In the genomic region with DNA sequence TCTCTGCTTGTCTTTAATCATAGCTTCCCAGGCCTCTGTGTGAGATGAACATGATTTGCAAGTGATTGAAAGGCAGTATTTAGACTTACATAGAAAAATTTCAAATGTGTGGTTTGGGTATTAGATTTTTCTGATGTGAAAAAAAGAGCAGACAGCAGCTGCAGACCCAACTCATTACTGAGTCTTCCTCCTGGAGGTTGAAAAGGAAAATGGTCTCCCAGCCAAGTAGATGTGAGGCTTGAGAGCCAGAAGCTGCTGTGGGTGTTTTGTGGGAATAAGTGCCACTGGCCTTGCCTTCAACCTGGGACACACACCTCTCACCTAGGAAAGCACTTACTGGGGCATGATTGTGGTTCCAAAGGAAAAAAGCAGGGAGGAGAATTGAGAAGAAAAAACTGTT, we compare ENCODE assay signal across 2 cellular contexts.
TF ChIP-seq lines count a peak whose summit lies in the region.

No MANE protein-coding gene starts in this region.

TF ChIP-seq in GM23338, 12 proteins besides CTCF, POLR2A, EP300 and RAD21 (continues in another document):
- TF ChIP-seq EZH2 (IDR thresholded peaks at IDR 0.05; ENCODE audit: low read depth, unreplicated experiment) (no peak), ZNF114 (CRISPR knock-in tag; IDR thresholded peaks at IDR 0.05) (no peak), CREB1 (CRISPR knock-in tag; IDR thresholded peaks at IDR 0.05; ENCODE audit: low read depth) (no peak), ZNF331 (CRISPR knock-in tag; IDR thresholded peaks at IDR 0.05; ENCODE audit: low read depth) (no peak), POLR2AphosphoS5 (IDR thresholded peaks at IDR 0.05; ENCODE audit: low read depth) (no peak), NANOG (IDR thresholded peaks at IDR 0.05; ENCODE audit: borderline replicate concordance) (no peak), STAT1 (IDR thresholded peaks at IDR 0.05; ENCODE audit: unreplicated experiment) (no peak), EZH2phosphoT487 (IDR thresholded peaks at IDR 0.05; ENCODE audit: unreplicated experiment) (no peak)
- TF ChIP-seq, protein P1, sequence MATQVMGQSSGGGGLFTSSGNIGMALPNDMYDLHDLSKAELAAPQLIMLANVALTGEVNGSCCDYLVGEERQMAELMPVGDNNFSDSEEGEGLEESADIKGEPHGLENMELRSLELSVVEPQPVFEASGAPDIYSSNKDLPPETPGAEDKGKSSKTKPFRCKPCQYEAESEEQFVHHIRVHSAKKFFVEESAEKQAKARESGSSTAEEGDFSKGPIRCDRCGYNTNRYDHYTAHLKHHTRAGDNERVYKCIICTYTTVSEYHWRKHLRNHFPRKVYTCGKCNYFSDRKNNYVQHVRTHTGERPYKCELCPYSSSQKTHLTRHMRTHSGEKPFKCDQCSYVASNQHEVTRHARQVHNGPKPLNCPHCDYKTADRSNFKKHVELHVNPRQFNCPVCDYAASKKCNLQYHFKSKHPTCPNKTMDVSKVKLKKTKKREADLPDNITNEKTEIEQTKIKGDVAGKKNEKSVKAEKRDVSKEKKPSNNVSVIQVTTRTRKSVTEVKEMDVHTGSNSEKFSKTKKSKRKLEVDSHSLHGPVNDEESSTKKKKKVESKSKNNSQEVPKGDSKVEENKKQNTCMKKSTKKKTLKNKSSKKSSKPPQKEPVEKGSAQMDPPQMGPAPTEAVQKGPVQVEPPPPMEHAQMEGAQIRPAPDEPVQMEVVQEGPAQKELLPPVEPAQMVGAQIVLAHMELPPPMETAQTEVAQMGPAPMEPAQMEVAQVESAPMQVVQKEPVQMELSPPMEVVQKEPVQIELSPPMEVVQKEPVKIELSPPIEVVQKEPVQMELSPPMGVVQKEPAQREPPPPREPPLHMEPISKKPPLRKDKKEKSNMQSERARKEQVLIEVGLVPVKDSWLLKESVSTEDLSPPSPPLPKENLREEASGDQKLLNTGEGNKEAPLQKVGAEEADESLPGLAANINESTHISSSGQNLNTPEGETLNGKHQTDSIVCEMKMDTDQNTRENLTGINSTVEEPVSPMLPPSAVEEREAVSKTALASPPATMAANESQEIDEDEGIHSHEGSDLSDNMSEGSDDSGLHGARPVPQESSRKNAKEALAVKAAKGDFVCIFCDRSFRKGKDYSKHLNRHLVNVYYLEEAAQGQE (IDR thresholded peaks at IDR 0.05; ENCODE audit: unreplicated experiment) = no peak
- TF ChIP-seq, protein P2, sequence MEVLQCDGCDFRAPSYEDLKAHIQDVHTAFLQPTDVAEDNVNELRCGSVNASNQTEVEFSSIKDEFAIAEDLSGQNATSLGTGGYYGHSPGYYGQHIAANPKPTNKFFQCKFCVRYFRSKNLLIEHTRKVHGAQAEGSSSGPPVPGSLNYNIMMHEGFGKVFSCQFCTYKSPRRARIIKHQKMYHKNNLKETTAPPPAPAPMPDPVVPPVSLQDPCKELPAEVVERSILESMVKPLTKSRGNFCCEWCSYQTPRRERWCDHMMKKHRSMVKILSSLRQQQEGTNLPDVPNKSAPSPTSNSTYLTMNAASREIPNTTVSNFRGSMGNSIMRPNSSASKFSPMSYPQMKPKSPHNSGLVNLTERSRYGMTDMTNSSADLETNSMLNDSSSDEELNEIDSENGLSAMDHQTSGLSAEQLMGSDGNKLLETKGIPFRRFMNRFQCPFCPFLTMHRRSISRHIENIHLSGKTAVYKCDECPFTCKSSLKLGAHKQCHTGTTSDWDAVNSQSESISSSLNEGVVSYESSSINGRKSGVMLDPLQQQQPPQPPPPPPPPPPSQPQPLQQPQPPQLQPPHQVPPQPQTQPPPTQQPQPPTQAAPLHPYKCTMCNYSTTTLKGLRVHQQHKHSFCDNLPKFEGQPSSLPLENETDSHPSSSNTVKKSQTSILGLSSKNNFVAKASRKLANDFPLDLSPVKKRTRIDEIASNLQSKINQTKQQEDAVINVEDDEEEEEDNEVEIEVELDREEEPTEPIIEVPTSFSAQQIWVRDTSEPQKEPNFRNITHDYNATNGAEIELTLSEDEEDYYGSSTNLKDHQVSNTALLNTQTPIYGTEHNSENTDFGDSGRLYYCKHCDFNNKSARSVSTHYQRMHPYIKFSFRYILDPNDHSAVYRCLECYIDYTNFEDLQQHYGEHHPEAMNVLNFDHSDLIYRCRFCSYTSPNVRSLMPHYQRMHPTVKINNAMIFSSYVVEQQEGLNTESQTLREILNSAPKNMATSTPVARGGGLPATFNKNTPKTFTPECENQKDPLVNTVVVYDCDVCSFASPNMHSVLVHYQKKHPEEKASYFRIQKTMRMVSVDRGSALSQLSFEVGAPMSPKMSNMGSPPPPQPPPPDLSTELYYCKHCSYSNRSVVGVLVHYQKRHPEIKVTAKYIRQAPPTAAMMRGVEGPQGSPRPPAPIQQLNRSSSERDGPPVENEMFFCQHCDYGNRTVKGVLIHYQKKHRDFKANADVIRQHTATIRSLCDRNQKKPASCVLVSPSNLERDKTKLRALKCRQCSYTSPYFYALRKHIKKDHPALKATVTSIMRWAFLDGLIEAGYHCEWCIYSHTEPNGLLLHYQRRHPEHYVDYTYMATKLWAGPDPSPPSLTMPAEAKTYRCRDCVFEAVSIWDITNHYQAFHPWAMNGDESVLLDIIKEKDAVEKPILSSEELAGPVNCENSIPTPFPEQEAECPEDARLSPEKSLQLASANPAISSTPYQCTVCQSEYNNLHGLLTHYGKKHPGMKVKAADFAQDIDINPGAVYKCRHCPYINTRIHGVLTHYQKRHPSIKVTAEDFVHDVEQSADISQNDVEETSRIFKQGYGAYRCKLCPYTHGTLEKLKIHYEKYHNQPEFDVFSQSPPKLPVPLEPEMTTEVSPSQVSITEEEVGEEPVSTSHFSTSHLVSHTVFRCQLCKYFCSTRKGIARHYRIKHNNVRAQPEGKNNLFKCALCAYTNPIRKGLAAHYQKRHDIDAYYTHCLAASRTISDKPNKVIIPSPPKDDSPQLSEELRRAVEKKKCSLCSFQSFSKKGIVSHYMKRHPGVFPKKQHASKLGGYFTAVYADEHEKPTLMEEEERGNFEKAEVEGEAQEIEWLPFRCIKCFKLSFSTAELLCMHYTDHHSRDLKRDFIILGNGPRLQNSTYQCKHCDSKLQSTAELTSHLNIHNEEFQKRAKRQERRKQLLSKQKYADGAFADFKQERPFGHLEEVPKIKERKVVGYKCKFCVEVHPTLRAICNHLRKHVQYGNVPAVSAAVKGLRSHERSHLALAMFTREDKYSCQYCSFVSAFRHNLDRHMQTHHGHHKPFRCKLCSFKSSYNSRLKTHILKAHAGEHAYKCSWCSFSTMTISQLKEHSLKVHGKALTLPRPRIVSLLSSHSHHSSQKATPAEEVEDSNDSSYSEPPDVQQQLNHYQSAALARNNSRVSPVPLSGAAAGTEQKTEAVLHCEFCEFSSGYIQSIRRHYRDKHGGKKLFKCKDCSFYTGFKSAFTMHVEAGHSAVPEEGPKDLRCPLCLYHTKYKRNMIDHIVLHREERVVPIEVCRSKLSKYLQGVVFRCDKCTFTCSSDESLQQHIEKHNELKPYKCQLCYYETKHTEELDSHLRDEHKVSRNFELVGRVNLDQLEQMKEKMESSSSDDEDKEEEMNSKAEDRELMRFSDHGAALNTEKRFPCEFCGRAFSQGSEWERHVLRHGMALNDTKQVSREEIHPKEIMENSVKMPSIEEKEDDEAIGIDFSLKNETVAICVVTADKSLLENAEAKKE (CRISPR knock-in tag; IDR thresholded peaks at IDR 0.05) = no peak

TF ChIP-seq in WTC11, 78 proteins besides CTCF, POLR2A, EP300 and RAD21:
- TF ChIP-seq ATF1 (CRISPR knock-in tag; IDR thresholded peaks at IDR 0.05) = no peak
- TF ChIP-seq, protein P3, sequence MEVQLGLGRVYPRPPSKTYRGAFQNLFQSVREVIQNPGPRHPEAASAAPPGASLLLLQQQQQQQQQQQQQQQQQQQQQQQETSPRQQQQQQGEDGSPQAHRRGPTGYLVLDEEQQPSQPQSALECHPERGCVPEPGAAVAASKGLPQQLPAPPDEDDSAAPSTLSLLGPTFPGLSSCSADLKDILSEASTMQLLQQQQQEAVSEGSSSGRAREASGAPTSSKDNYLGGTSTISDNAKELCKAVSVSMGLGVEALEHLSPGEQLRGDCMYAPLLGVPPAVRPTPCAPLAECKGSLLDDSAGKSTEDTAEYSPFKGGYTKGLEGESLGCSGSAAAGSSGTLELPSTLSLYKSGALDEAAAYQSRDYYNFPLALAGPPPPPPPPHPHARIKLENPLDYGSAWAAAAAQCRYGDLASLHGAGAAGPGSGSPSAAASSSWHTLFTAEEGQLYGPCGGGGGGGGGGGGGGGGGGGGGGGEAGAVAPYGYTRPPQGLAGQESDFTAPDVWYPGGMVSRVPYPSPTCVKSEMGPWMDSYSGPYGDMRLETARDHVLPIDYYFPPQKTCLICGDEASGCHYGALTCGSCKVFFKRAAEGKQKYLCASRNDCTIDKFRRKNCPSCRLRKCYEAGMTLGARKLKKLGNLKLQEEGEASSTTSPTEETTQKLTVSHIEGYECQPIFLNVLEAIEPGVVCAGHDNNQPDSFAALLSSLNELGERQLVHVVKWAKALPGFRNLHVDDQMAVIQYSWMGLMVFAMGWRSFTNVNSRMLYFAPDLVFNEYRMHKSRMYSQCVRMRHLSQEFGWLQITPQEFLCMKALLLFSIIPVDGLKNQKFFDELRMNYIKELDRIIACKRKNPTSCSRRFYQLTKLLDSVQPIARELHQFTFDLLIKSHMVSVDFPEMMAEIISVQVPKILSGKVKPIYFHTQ (CRISPR knock-in tag; IDR thresholded peaks at IDR 0.05) = no peak
- TF ChIP-seq, protein P4, sequence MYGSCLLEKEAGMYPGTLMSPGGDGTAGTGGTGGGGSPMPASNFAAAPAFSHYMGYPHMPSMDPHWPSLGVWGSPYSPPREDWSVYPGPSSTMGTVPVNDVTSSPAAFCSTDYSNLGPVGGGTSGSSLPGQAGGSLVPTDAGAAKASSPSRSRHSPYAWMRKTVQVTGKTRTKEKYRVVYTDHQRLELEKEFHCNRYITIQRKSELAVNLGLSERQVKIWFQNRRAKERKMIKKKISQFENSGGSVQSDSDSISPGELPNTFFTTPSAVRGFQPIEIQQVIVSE (CRISPR knock-in tag; IDR thresholded peaks at IDR 0.05; ENCODE audit: borderline replicate concordance) = no peak
- TF ChIP-seq ESRRA (CRISPR knock-in tag; IDR thresholded peaks at IDR 0.05; ENCODE audit: borderline replicate concordance) = no peak
- no peak for TF ChIP-seq ZNF219 (CRISPR knock-in tag; IDR thresholded peaks at IDR 0.05; ENCODE audit: borderline replicate concordance)
